In genomic region chr16:4537376-4538066, GRCh38 we compare ENCODE assay signal across 9 cellular contexts. TPM values are rescaled to one million over a fixed set of nuclear protein-coding genes. Genes with fewer than 3 reads are reported as not detected.
A peak's percentile ranks its signal among the peaks of the same experiment; 100 is the strongest.
DNase-seq lines count a peak whose midpoint lies in the region; ATAC-seq, FAIRE-seq and TF ChIP-seq lines count a peak whose summit lies in the region.
"Had no signal": no experiment of that assay in that cellular context is flagged by ENCODE, and none has a peak within 500 bp of the region (broad histone marks: within the 10 kb centered on the region; RNA-seq: fewer than 3 reads in every experiment).

No MANE protein-coding gene starts in this region.

- peak overlapping the region; percentile 72 for H3K4me3 ChIP-seq in effector memory CD4-positive, alpha-beta T cell (ENCODE audit: insufficient read depth, low read depth, low read length, poor library complexity, severe bottlenecking)
- peak overlapping the region; percentile 61 to 80 for H3K4me3 ChIP-seq in mucosa of rectum (ENCODE audit: low read length in 2 of 2)

- no TSS peak for BruUV-seq in Calu3 (replicated peaks; lab: Mats Ljungman, UMichigan)

- H3K9me3 Mint-ChIP-seq in Calu3 (ENCODE audit: low read depth, unreplicated experiment) = peaks cover 4% of the 10 kb centered on the region

- H3K27me3 ChIP-seq in effector memory CD4-positive, alpha-beta T cell (replicated peaks; ENCODE audit: control insufficient read depth, insufficient read depth, low read length, poor library complexity, severe bottlenecking) = no peaks in the 10 kb centered on the region
- H3K27me3 ChIP-seq in mucosa of rectum (ENCODE audit: control insufficient read depth in 2 of 2, insufficient read depth in 2 of 2, low read length in 2 of 2) = no peaks in the 10 kb centered on the region

- no peak for FAIRE-seq in HTR-8/SVneo (lab: Jason Lieb, UNC)

- ATAC-seq in GM18867 (IDR thresholded peaks at IDR 0.05; ENCODE audit: unreplicated experiment) = no peak

- H3K4me1 ChIP-seq in effector memory CD4-positive, alpha-beta T cell (ENCODE audit: control insufficient read depth, insufficient read depth, low read length, poor library complexity, severe bottlenecking) = peaks cover 16% of the 10 kb centered on the region
- peaks cover 6 to 10% of the 10 kb centered on the region in 2 donors for H3K4me1 ChIP-seq in mucosa of rectum (ENCODE audit: control insufficient read depth in 2 of 2, insufficient read depth in 2 of 2, low read length in 2 of 2)

- CTCF ChIA-PET in Calu3 (lab: Charles Lee) = interaction anchor here (1.6 kb wide), 1 partner anchor 11 kb away, joined by 9 read pairs; no protein-coding TSS in a partner anchor

- no peak for TF ChIP-seq CTCF in Calu3 (IDR thresholded peaks at IDR 0.05; ENCODE audit: unreplicated experiment)

- peak overlapping the region; percentile 83 for H3K27ac ChIP-seq in effector memory CD4-positive, alpha-beta T cell (ENCODE audit: insufficient read depth, low read length, poor library complexity, severe bottlenecking)
- peak overlapping the region; percentile 40 to 90 for H3K27ac ChIP-seq in mucosa of rectum (ENCODE audit: low read depth in 2 of 2, low read length in 2 of 2)

- H3K36me3 ChIP-seq in effector memory CD4-positive, alpha-beta T cell (ENCODE audit: control insufficient read depth, insufficient read depth, low read length) = no peaks in the 10 kb centered on the region
- H3K36me3 ChIP-seq in mucosa of rectum (ENCODE audit: control insufficient read depth in 2 of 2, insufficient read depth in 2 of 2, low read length in 2 of 2) = no peaks in the 10 kb centered on the region

- peaks cover 47% of the 10 kb centered on the region for H3K27me3 Mint-ChIP-seq in Calu3 (ENCODE audit: unreplicated experiment)

- H3K9me3 ChIP-seq in effector memory CD4-positive, alpha-beta T cell (ENCODE audit: control insufficient read depth, low read length) = no peaks in the 10 kb centered on the region
- H3K9me3 ChIP-seq in mucosa of rectum (ENCODE audit: control insufficient read depth in 2 of 2, low read length in 2 of 2) = peaks cover 0 to 3% of the 10 kb centered on the region in 2 donors

- H3K4me3 Mint-ChIP-seq in Calu3 (ENCODE audit: low read depth, unreplicated experiment) = peak overlapping the region; percentile 44

- H3K9ac ChIP-seq in mucosa of rectum (ENCODE audit: low read depth in 1 of 2, low read length in 2 of 2) = peak overlapping the region; percentile 24 to 79

- intact Hi-C loops in Calu3 (cut with micrococcal nuclease; ENCODE audit: unreplicated experiment) = no loop called here

- peaks cover 22% of the 10 kb centered on the region for H3K36me3 Mint-ChIP-seq in Calu3 (ENCODE audit: insufficient read depth, unreplicated experiment)

- no peak overlapping the region for H3K27ac Mint-ChIP-seq in Calu3 (ENCODE audit: unreplicated experiment)

- DNase-seq in Calu3 (no peak), NCI-H526 treated with DMSO at 0.1 percent for 48 hours (lab: John Stamatoyannopoulos, UW) (peak; percentile 1), cerebellar nuclear complex (lab: John Stamatoyannopoulos, UW) (no peak), GF-D8 (lab: John Stamatoyannopoulos, UW) (no peak), HTR-8/SVneo (ENCODE audit: insufficient read length, low spot score) (no peak)
- no peak for DNase-seq in effector memory CD4-positive, alpha-beta T cell

- no peaks in the 10 kb centered on the region for H3K4me1 Mint-ChIP-seq in Calu3 (ENCODE audit: low read depth, unreplicated experiment)

RNA-seq across cellular contexts. Expression of gene CDIP1, which starts 1.1 kb away (rescaled TPM):
- total RNA-seq in Calu3 (2022) = 6.2 and 7.9 TPM in 2 replicates

RNA-seq across cellular contexts. Expression of gene C16orf96, which starts 18.6 kb away (rescaled TPM):
- total RNA-seq in Calu3 (2022) = not detected in 2 replicates
- total RNA-seq: pulmonary artery endothelial cell had no signal
